25 cellular contexts compared by ENCODE assay signal in the genomic region with DNA sequence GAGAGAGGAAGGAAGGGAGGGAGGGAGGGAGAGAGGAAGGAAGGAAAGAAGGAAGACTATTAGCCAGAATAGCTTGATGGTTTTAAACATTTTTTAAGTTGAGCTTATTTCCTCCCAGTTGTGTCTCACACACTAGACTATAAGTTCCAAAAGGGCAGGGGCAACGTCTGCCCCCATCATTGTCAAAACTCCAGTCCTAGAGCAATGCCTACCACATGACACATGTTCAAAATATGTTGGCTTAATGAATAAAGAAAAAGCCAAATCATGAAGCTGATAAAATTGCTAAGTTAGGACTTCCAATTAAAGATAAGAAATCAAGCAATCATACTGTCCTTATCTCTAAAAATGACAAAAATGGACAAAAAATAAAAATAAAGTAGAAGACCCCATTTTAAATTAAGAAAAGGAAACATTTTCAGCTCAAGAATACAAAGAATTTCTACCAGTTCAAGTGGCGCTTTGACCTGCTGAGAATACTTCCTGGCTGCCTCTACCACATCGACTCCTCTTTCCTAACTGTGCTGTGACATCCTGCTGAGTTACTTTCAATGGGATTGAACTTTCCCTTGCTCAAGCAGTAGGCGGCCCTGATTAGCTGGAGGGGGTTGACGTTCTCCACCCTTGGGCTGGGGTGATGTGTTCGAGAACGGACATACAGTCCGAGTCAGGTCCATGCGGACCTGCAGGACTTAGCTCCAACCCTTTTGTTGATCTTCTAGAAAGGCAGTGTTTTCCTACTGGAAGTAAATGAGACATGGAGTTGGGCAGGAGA.
DNase-seq lines count a peak whose midpoint lies in the region; ATAC-seq and TF ChIP-seq lines count a peak whose summit lies in the region.
"Had no signal": no experiment of that assay in that cellular context is flagged by ENCODE, and none has a peak within 500 bp of the region (broad histone marks: within the 10 kb centered on the region; RNA-seq: fewer than 3 reads in every experiment).

No MANE protein-coding gene starts in this region.

- H3K36me3 ChIP-seq in GM23338 (ENCODE audit: insufficient read depth): no peaks in the 10 kb centered on the region
- H3K36me3 ChIP-seq: cardiac muscle cell, heart right ventricle, spleen, thoracic aorta had no signal

- no peak overlapping the region for H3K4me3 Mint-ChIP-seq in GM23338
- H3K4me3 Mint-ChIP-seq: activated T-cell treated with anti-CD3 and anti-CD28 coated beads, Interleukin-2, amount 50 U/mL, for 24 hours had no signal

- H3K4me1 ChIP-seq in GM23338 (ENCODE audit: insufficient read depth): peaks cover 3% of the 10 kb centered on the region; the same call in 1 of the 2 replicates
- H3K4me1 ChIP-seq: heart right ventricle, spleen had no signal

- no peaks in the 10 kb centered on the region for H3K27me3 ChIP-seq in GM23338 (ENCODE audit: insufficient read depth)
- H3K27me3 ChIP-seq: cardiac muscle cell had no signal

- no peak overlapping the region for H3K27ac ChIP-seq in GM23338 (ENCODE audit: low read depth)
- H3K27ac ChIP-seq: cardiac muscle cell, heart right ventricle, spleen, thoracic aorta had no signal

- H3K4me3 ChIP-seq in GM23338: no peak overlapping the region
- H3K4me3 ChIP-seq: cardiac muscle cell, heart right ventricle, spleen, thoracic aorta had no signal

- H2AFZ ChIP-seq in GM23338: 0 out of 2 replicates have a peak overlapping the region, but pooled peaks have one; percentile 56

- H3F3A ChIP-seq in GM23338 (replicated peaks; ENCODE audit: low read depth): no peaks in the 10 kb centered on the region

- no peaks in the 10 kb centered on the region for H3K79me2 ChIP-seq in GM23338 (replicated peaks; ENCODE audit: insufficient read depth)

- H4K20me1 ChIP-seq in GM23338 (replicated peaks; ENCODE audit: insufficient read depth): no peaks in the 10 kb centered on the region

- DNase-seq in GM23338 (ENCODE audit: low spot score) (peak; percentile 42), M059J (ENCODE audit: low read depth) (peak; percentile 49), iPS DF 4.7 (ENCODE audit: extremely low read depth, low spot score) (peak; percentile 38), renal cortical epithelial cell (ENCODE audit: low read depth) (peak; percentile 18)
- no peak for DNase-seq in activated T-cell treated with anti-CD3 and anti-CD28 coated beads, Interleukin-2, amount 50 U/mL, for 48 hours
- no peak for DNase-seq in activated CD4-positive, alpha-beta T cell treated with anti-CD3 and anti-CD28 coated beads for 1 hour
- DNase-seq: activated naive CD4-positive, alpha-beta T cell treated with Interleukin-2 at 50 U/mL for 16 hours; activated T-cell treated with anti-CD3 and anti-CD28 coated beads, Interleukin-2, amount 50 U/mL, for 24 hours; AML-193; dermis blood vessel endothelial cell; DMS79 treated with DMSO at 0.1 percent for 48 hours; heart right ventricle; NCI-H1092 treated with DMSO at 0.1 percent for 48 hours; NCI-H2029 treated with DMSO at 0.1 percent for 48 hours; NCI-H774; occipital lobe; OCI-M1; stimulated activated CD4-positive, alpha-beta T cell treated with anti-CD3 and anti-CD28 coated beads, Interleukin-4, amount 100 ng/mL, for 24 hours; stimulated activated naive CD4-positive, alpha-beta T cell treated with Interleukin-2 at 50 U/mL for 16 hours had no signal

- H3K9me3 Mint-ChIP-seq in GM23338: peaks cover 7% of the 10 kb centered on the region; the same call in 2 of the 3 replicates
- H3K9me3 Mint-ChIP-seq: activated T-cell treated with anti-CD3 and anti-CD28 coated beads, Interleukin-2, amount 50 U/mL, for 24 hours had no signal

- H3K4me2 ChIP-seq in GM23338: no peak overlapping the region; the same call in 1 of the 2 replicates

- no peak for TF ChIP-seq CTCF in GM23338 (conservative IDR thresholded peaks at IDR 0.05; ENCODE audit: low read depth in 2 of 2)

- H3K36me3 Mint-ChIP-seq in GM23338 (ENCODE audit: low read depth): no peaks in the 10 kb centered on the region

- no peak overlapping the region for H3K27ac Mint-ChIP-seq in GM23338
- H3K27ac Mint-ChIP-seq: activated T-cell treated with anti-CD3 and anti-CD28 coated beads, Interleukin-2, amount 50 U/mL, for 24 hours had no signal

- peaks cover 35% of the 10 kb centered on the region for H3K4me1 Mint-ChIP-seq in GM23338

- peaks cover 9% of the 10 kb centered on the region; the same call in 1 of the 2 replicates for H3K9me2 ChIP-seq in GM23338 (ENCODE audit: insufficient read depth)

- H3K27me3 Mint-ChIP-seq in GM23338 (ENCODE audit: insufficient read depth, low read depth, poor library complexity): peaks cover 7% of the 10 kb centered on the region

- ATAC-seq in GM23338 (peak; percentile 86), HG03108 (IDR thresholded peaks at IDR 0.05; ENCODE audit: unreplicated experiment) (no peak)
- ATAC-seq: activated CD4-positive, CD25-positive, alpha-beta regulatory T cell treated with anti-CD3 and anti-CD28 coated beads, Interleukin-2, amount 50 U/mL, for 24 hours; heart right ventricle; Right ventricle myocardium inferior had no signal

TF ChIP-seq in GM23338, 12 proteins besides CTCF, POLR2A, EP300 and RAD21 (continues in another document):
- TF ChIP-seq ZNF114 (CRISPR knock-in tag; IDR thresholded peaks at IDR 0.05): no peak
- no peak for TF ChIP-seq REST (IDR thresholded peaks at IDR 0.05; ENCODE audit: unreplicated experiment)

Comparison
In these comparisons a context has a peak if more than half of its experiments do, and no peak if none do; other contexts are left out.
1. DNase-seq: peak in GM23338 (single experiment), M059J (single experiment), iPS DF 4.7 (single experiment) and renal cortical epithelial cell (single experiment); none in activated T-cell treated with anti-CD3 and anti-CD28 coated beads, Interleukin-2, amount 50 U/mL, for 48 hours (0 of 2) and activated CD4-positive, alpha-beta T cell treated with anti-CD3 and anti-CD28 coated beads for 1 hour (single experiment).